ENCODE assay signal across 2 cellular contexts in the genomic region with DNA sequence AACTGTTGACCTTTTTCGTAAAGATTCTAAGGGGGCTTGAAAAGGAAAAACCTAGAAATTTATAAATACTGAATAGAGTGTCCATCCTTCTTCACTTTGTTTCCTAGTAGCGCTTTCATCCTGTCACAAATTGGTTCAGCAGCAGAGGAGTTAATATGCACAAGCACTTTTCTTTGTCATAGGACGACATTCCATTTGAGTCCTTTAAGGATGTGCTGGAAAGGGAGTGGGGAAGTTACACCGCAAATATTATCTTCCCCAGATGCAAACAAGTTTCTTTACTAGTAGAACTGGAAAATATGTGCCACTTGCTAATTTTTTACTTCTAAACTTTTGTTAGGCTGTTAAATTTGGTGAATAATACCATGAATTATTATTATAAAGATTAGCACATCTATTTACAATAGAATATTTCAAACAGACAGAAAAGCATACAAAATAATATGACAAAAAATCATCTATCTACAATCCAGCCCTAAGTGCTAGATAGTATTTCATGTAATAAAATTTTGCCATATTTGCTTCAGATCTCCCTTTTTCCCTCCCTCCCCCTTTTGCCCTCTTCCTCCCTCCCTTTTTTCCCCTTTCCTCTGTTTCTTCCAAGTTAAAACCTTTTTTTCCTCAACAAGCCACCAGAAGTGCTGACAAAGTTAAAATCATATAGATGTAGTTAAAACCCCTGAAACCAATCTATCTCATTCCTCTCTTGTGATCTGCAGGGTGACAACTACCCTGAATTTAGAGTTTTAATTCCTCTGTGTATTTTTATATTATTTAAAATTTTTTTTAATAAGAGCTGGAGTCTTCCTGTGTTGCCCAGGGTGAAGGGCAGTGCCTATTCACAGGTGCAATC.
TF ChIP-seq lines count a peak whose summit lies in the region.

No MANE protein-coding gene starts in this region.

TF ChIP-seq in endothelial cell of umbilical vein, 7 proteins besides CTCF, POLR2A, EP300 and RAD21:
- TF ChIP-seq, protein P1, sequence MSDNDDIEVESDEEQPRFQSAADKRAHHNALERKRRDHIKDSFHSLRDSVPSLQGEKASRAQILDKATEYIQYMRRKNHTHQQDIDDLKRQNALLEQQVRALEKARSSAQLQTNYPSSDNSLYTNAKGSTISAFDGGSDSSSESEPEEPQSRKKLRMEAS (IDR thresholded peaks at IDR 0.05; ENCODE audit: insufficient read depth, insufficient read length), result no peak
- no peak for TF ChIP-seq MYC (IDR thresholded peaks at IDR 0.05; ENCODE audit: low read depth, low read length)
- no peak for TF ChIP-seq GATA2 (IDR thresholded peaks at IDR 0.05; ENCODE audit: insufficient read depth, insufficient read length, low read depth, low read length)
- no peak for TF ChIP-seq EZH2 (IDR thresholded peaks at IDR 0.05; ENCODE audit: borderline replicate concordance, low read depth, low read length, severe bottlenecking)
- TF ChIP-seq JUN (IDR thresholded peaks at IDR 0.05; ENCODE audit: borderline replicate concordance, insufficient read depth, insufficient read length, low read depth), result no peak
- no peak for TF ChIP-seq FOS (IDR thresholded peaks at IDR 0.05; ENCODE audit: borderline replicate concordance, insufficient read depth, low read length)
- no peak for TF ChIP-seq POLR2AphosphoS5 (IDR thresholded peaks at IDR 0.05; ENCODE audit: insufficient read depth, low read depth, low read length)

TF ChIP-seq in HEK293T, 16 proteins besides CTCF, POLR2A, EP300 and RAD21:
- TF ChIP-seq, protein P2, sequence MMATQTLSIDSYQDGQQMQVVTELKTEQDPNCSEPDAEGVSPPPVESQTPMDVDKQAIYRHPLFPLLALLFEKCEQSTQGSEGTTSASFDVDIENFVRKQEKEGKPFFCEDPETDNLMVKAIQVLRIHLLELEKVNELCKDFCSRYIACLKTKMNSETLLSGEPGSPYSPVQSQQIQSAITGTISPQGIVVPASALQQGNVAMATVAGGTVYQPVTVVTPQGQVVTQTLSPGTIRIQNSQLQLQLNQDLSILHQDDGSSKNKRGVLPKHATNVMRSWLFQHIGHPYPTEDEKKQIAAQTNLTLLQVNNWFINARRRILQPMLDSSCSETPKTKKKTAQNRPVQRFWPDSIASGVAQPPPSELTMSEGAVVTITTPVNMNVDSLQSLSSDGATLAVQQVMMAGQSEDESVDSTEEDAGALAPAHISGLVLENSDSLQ (IDR thresholded peaks at IDR 0.05), result no peak
- TF ChIP-seq SUZ12 (IDR thresholded peaks at IDR 0.05) (no peak), L3MBTL2 (conservative IDR thresholded peaks at IDR 0.05) (no peak), ARNT (IDR thresholded peaks at IDR 0.05) (no peak), SP1 (IDR thresholded peaks at IDR 0.05) (no peak), TARDBP (IDR thresholded peaks at IDR 0.05) (no peak), LEF1 (IDR thresholded peaks at IDR 0.05; ENCODE audit: borderline replicate concordance) (no peak), ZNF384 (IDR thresholded peaks at IDR 0.05) (no peak)
